Comparison of ENCODE assay signal across 1 cellular context in genomic region chr10:84326995-84327394, GRCh38.
TF ChIP-seq lines count a peak whose summit lies in the region.

No MANE protein-coding gene starts in this region.

TF ChIP-seq in K562, 482 proteins besides CTCF, POLR2A, EP300 and RAD21 (continued from another document):
- TF ChIP-seq SMARCA5 (IDR thresholded peaks at IDR 0.05) = 0 out of 2 replicates have a peak, but pooled peaks have one; percentile 70
- 0 out of 2 replicates have a peak, but pooled peaks have one; percentile 30 for TF ChIP-seq CC2D1A (IDR thresholded peaks at IDR 0.05)
- 0 out of 4 replicates have a peak, but pooled peaks of 1 of the 2 experiments have one; percentile 4 for TF ChIP-seq RCOR1 (IDR thresholded peaks at IDR 0.05; ENCODE audit: borderline replicate concordance in 1 of 2, low read depth in 2 of 2, low read length in 2 of 2)
- TF ChIP-seq ZNF592 (IDR thresholded peaks at IDR 0.05) = 0 out of 2 replicates have a peak, but pooled peaks have one; percentile 38
- 0 out of 2 replicates have a peak, but pooled peaks have one; percentile 27 for TF ChIP-seq TCF3 (CRISPR knock-in tag; IDR thresholded peaks at IDR 0.05)
- peak; percentile 52 for TF ChIP-seq BCOR (IDR thresholded peaks at IDR 0.05)
